In genomic region chr3:32290619-32291018, GRCh38 we compare ENCODE assay signal across 32 cellular contexts. TPM values are rescaled to one million over a fixed set of nuclear protein-coding genes. Genes with fewer than 3 reads are reported as not detected.
"Had no signal": no experiment of that assay in that cellular context is flagged by ENCODE, and none has a peak within 500 bp of the region (broad histone marks: within the 10 kb centered on the region; RNA-seq: fewer than 3 reads in every experiment).

No MANE protein-coding gene starts in this region.

- H3K36me3 ChIP-seq: cardiac muscle cell, Peyer's patch, SJSA1 had no signal

- ATAC-seq: activated CD8-positive, alpha-beta memory T cell treated with anti-CD3 and anti-CD28 coated beads, Interleukin-2, amount 10 ng/mL, durations not matched to agents 7 days and 5 days; PC-3 had no signal

- DNase-seq: activated CD4-positive, alpha-beta memory T cell treated with anti-CD3 and anti-CD28 coated beads for 36 hours; activated CD4-positive, alpha-beta T cell treated with anti-CD3 and anti-CD28 coated beads, Interleukin-2, amount 50 U/mL, for 1 hour; activated CD8-positive, alpha-beta memory T cell treated with anti-CD3 and anti-CD28 coated beads for 24 hours; activated CD8-positive, alpha-beta memory T cell treated with anti-CD3 and anti-CD28 coated beads, Interleukin-2, amount 10 ng/mL, durations not matched to agents 7 days and 5 days; activated effector memory CD4-positive, alpha-beta T cell treated with Interleukin-2 at 50 U/mL for 16 hours; activated naive CD4-positive, alpha-beta T cell; activated naive CD4-positive, alpha-beta T cell treated with anti-CD3 and anti-CD28 coated beads, Interleukin-2, amount 50 U/mL, for 16 hours; activated naive CD8-positive, alpha-beta T cell treated with anti-CD3 and anti-CD28 coated beads for 36 hours; activated T-cell treated with anti-CD3 and anti-CD28 coated beads, Interleukin-2, amount 50 U/mL, for 48 hours; amniotic stem cell; aorta; MM.1S; NCI-H1092 treated with DMSO at 0.1 percent for 48 hours; NCI-H1417 treated with DMSO at 0.1 percent for 48 hours; NCI-H187 treated with DMSO at 0.1 percent for 48 hours; NCI-H2171 treated with DMSO at 0.1 percent for 48 hours; NCI-H2227 treated with DMSO at 0.1 percent for 48 hours; NCI-H510A treated with DMSO at 0.1 percent for 48 hours; NCI-H526 treated with DMSO at 0.1 percent for 48 hours; NCI-H82; NK-92 treated with Interleukin-12 subunit alpha and Interleukin-12 subunit beta, amount 100 ng/mL, for 24 hours; PC-3; Peyer's patch; RPMI8226; SHP77 treated with DMSO at 0.1 percent for 48 hours; SK-N-SH had no signal

- H3K9ac ChIP-seq: KMS-11, SK-N-SH had no signal

- H3K4me3 Mint-ChIP-seq: activated CD4-positive, alpha-beta memory T cell treated with anti-CD3 and anti-CD28 coated beads for 36 hours; activated CD8-positive, alpha-beta memory T cell treated with anti-CD3 and anti-CD28 coated beads, Interleukin-2, amount 10 ng/mL, durations not matched to agents 7 days and 5 days; activated naive CD8-positive, alpha-beta T cell treated with anti-CD3 and anti-CD28 coated beads for 36 hours; T-helper 1 cell treated with Interleukin-12 subunit alpha and Interleukin-12 subunit beta and Interleukin-4 antibody, amounts not matched to agents 30 μg/mL and 1 μg/mL, for 36 hours; T-helper 2 cell treated with Interferon-gamma antibody and Interleukin-4, amounts not matched to agents 5 μg/mL and 100 μg/mL, for 36 hours had no signal

- H3K27ac Mint-ChIP-seq: activated CD4-positive, alpha-beta memory T cell treated with anti-CD3 and anti-CD28 coated beads for 36 hours; activated CD8-positive, alpha-beta memory T cell treated with anti-CD3 and anti-CD28 coated beads, Interleukin-2, amount 10 ng/mL, durations not matched to agents 7 days and 5 days; activated naive CD8-positive, alpha-beta T cell treated with anti-CD3 and anti-CD28 coated beads for 36 hours; T-helper 1 cell treated with Interleukin-12 subunit alpha and Interleukin-12 subunit beta and Interleukin-4 antibody, amounts not matched to agents 30 μg/mL and 1 μg/mL, for 36 hours; T-helper 2 cell treated with Interferon-gamma antibody and Interleukin-4, amounts not matched to agents 5 μg/mL and 100 μg/mL, for 36 hours had no signal

- FAIRE-seq: TTC549 had no signal

- H3K27me3 Mint-ChIP-seq: activated CD4-positive, alpha-beta memory T cell treated with anti-CD3 and anti-CD28 coated beads for 36 hours; activated CD8-positive, alpha-beta memory T cell treated with anti-CD3 and anti-CD28 coated beads, Interleukin-2, amount 10 ng/mL, durations not matched to agents 7 days and 5 days; activated naive CD8-positive, alpha-beta T cell treated with anti-CD3 and anti-CD28 coated beads for 36 hours had no signal

- H3K27ac ChIP-seq: cardiac muscle cell, KMS-11, Peyer's patch, SJSA1 had no signal

- H3K27me3 ChIP-seq: cardiac muscle cell, Peyer's patch, SJSA1 had no signal

- H3K9me3 ChIP-seq: Peyer's patch, SJSA1, SK-N-SH had no signal

- H3K9me3 Mint-ChIP-seq: activated CD4-positive, alpha-beta memory T cell treated with anti-CD3 and anti-CD28 coated beads for 36 hours; activated naive CD8-positive, alpha-beta T cell treated with anti-CD3 and anti-CD28 coated beads for 36 hours; T-helper 1 cell treated with Interleukin-12 subunit alpha and Interleukin-12 subunit beta and Interleukin-4 antibody, amounts not matched to agents 30 μg/mL and 1 μg/mL, for 36 hours; T-helper 2 cell treated with Interferon-gamma antibody and Interleukin-4, amounts not matched to agents 5 μg/mL and 100 μg/mL, for 36 hours had no signal

- H3K4me1 ChIP-seq: Peyer's patch, SJSA1 had no signal

- H3K4me2 ChIP-seq: KMS-11, SK-N-SH had no signal

- H3K4me3 ChIP-seq: cardiac muscle cell, Peyer's patch, SJSA1 had no signal

- H3K36me3 Mint-ChIP-seq: activated CD4-positive, alpha-beta memory T cell treated with anti-CD3 and anti-CD28 coated beads for 36 hours; activated CD8-positive, alpha-beta memory T cell treated with anti-CD3 and anti-CD28 coated beads, Interleukin-2, amount 10 ng/mL, durations not matched to agents 7 days and 5 days had no signal

RNA-seq across cellular contexts. Expression of gene CMTM8, which starts 52.1 kb away (rescaled TPM):
- total RNA-seq: SJSA1 had no signal
